In genomic region chr14:50059773-50060629, GRCh38 we compare ENCODE assay signal across 9 cellular contexts. TPM values are rescaled to one million over a fixed set of nuclear protein-coding genes. Genes with fewer than 3 reads are reported as not detected.
DNase-seq lines count a peak whose midpoint lies in the region; ATAC-seq, FAIRE-seq and TF ChIP-seq lines count a peak whose summit lies in the region.
"Had no signal": no experiment of that assay in that cellular context is flagged by ENCODE, and none has a peak within 500 bp of the region (broad histone marks: within the 10 kb centered on the region; RNA-seq: fewer than 3 reads in every experiment).

No MANE protein-coding gene starts in this region.

- peaks cover 3% of the 10 kb centered on the region for H3K9me1 ChIP-seq in K562 (ENCODE audit: control insufficient read depth, insufficient read depth, low read length)

- intact Hi-C loops in A673 (cut with micrococcal nuclease; ENCODE audit: unreplicated experiment), result loop anchor here (2.0 to 5.0 kb wide), 2 partner anchors 165 to 472 kb away; partner anchors contain the start of gene MAP4K5
- intact Hi-C loops in K562 (cut with micrococcal nuclease), result loop anchor here (2.0 to 5.0 kb wide), 3 partner anchors 58 to 197 kb away; no protein-coding TSS in a partner anchor

- H3K4me1 Mint-ChIP-seq in HFFc6 (ENCODE audit: low read depth), result peaks cover 50% of the 10 kb centered on the region

- peaks cover 42% of the 10 kb centered on the region for H3K4me1 ChIP-seq in A673 (ENCODE audit: insufficient read depth, low read length, poor library complexity, severe bottlenecking)
- peaks cover 39 to 64% of the 10 kb centered on the region in 2 experiments for H3K4me1 ChIP-seq in K562 (replicated peaks in 1 of 2; ENCODE audit: control insufficient read depth in 2 of 2, insufficient read depth in 2 of 2, low read length in 2 of 2)
- peaks cover 15 to 16% of the 10 kb centered on the region in 2 donors for H3K4me1 ChIP-seq in muscle layer of duodenum (ENCODE audit: control insufficient read depth in 1 of 2, insufficient read depth in 2 of 2, low read length in 2 of 2)

- FAIRE-seq in K562 (lab: Jason Lieb, UNC), result no peak

- H3K4me3 Mint-ChIP-seq in HFFc6, result peak overlapping the region; percentile 76

- no peaks in the 10 kb centered on the region for H3K36me3 Mint-ChIP-seq in HFFc6 (ENCODE audit: low read depth)

- TF ChIP-seq EP300 in K562 (IDR thresholded peaks at IDR 0.05; ENCODE audit: low read length), result no peak

- POLR2A ChIA-PET in A673 (lab: Charles Lee; ENCODE audit: low non-redundant PET) (no interaction called here), K562 (lab: Yijun Ruan, JAX) (no interaction called here)

- peak overlapping the region; percentile 60 to 64; a peak in 1 of 4 replicates for H3K9ac ChIP-seq in K562 (ENCODE audit: insufficient read depth in 1 of 2, low read depth in 2 of 2, low read length in 2 of 2)

- CTCF ChIA-PET in A673 (lab: Charles Lee) (interaction anchor here (2.3 kb wide), 1 partner anchor 198 kb away, joined by 12 read pairs; no protein-coding TSS in a partner anchor), K562 (lab: Yijun Ruan, JAX; ENCODE audit: low intra/inter-chr PET ratio) (no interaction called here)

- no peaks in the 10 kb centered on the region for H3K27me3 ChIP-seq in A673 (replicated peaks; ENCODE audit: insufficient read depth, low read depth, low read length, poor library complexity)
- H3K27me3 ChIP-seq in K562 (ENCODE audit: control insufficient read depth in 2 of 2, insufficient read depth in 2 of 2, low read length in 2 of 2), result no peaks in the 10 kb centered on the region
- H3K27me3 ChIP-seq in muscle layer of duodenum (ENCODE audit: low read depth, low read length), result no peaks in the 10 kb centered on the region

- DNase-seq in A673 (ENCODE audit: low spot score) (peak; percentile 39), HFFc6 (no peak), K562 (ENCODE audit: extremely low read depth in 1 of 4, low spot score in 3 of 4) (no peak)
- DNase-seq in effector CD4-positive, alpha-beta T cell, result no peak
- DNase-seq: NCI-H345 had no signal

- H3K27ac Mint-ChIP-seq in HFFc6, result peak overlapping the region; percentile 94

- H3K36me3 ChIP-seq in A673 (ENCODE audit: insufficient read depth, low read length, poor library complexity, severe bottlenecking) (no peaks in the 10 kb centered on the region), K562 (ENCODE audit: control insufficient read depth, insufficient read depth, low read length) (no peaks in the 10 kb centered on the region), muscle layer of duodenum (ENCODE audit: control insufficient read depth in 1 of 2, insufficient read depth in 2 of 2, low read length in 2 of 2) (no peaks in the 10 kb centered on the region)

- in situ Hi-C loops in K562 (cut with MboI), result no loop called here

- TF ChIP-seq POLR2A in K562 (conservative IDR thresholded peaks at IDR 0.05), result no peak

- H4K20me1 ChIP-seq in K562 (replicated peaks; ENCODE audit: control insufficient read depth, insufficient read depth, low read length), result no peaks in the 10 kb centered on the region

- 66% methylated on average over 8 of the region's 12 CpGs for WGBS in K562 (ENCODE audit: insufficient coverage, low coverage, missing lambda C conversion rate)

- BruUV-seq in A673 (replicated peaks; lab: Mats Ljungman, UMichigan) (no TSS peak), K562 (replicated peaks; lab: Mats Ljungman, UMichigan) (no TSS peak)

- H3K27me3 Mint-ChIP-seq in HFFc6 (ENCODE audit: insufficient read depth), result no peaks in the 10 kb centered on the region

- peak overlapping the region; percentile 42; the same call in 1 of the 2 replicates for H3K4me2 ChIP-seq in K562 (ENCODE audit: insufficient read depth, low read length)

- ATAC-seq in K562 (no peak), HG03045 (IDR thresholded peaks at IDR 0.05; ENCODE audit: unreplicated experiment) (no peak), HG02678 (IDR thresholded peaks at IDR 0.05; ENCODE audit: unreplicated experiment) (no peak), HG03196 (IDR thresholded peaks at IDR 0.05; ENCODE audit: unreplicated experiment) (no peak)

- peak overlapping the region; percentile 47 for H2AFZ ChIP-seq in K562 (ENCODE audit: low read depth, low read length)

- H3K27ac ChIP-seq in A673 (ENCODE audit: low read depth, low read length, poor library complexity, severe bottlenecking) (peak overlapping the region; percentile 93), K562 (ENCODE audit: extremely low read depth, low read depth, low read length) (peak overlapping the region; percentile 90), muscle layer of duodenum (ENCODE audit: low read length) (peak overlapping the region; percentile 78)

- TF ChIP-seq CTCF in A673 (conservative IDR thresholded peaks at IDR 0.05; ENCODE audit: low read depth, low read length) (no peak), HFFc6 (IDR thresholded peaks at IDR 0.05) (no peak), K562 (IDR thresholded peaks at IDR 0.05 in 2 of 3, conservative IDR thresholded peaks at IDR 0.05 in 1 of 3; ENCODE audit: insufficient read depth in 2 of 3, low read depth in 1 of 3, low read length in 3 of 3) (no peak)

- no peaks in the 10 kb centered on the region for H3K9me3 ChIP-seq in A673 (ENCODE audit: low read depth, low read length, poor library complexity, severe bottlenecking)
- H3K9me3 ChIP-seq in K562 (replicated peaks; ENCODE audit: control insufficient read depth, insufficient read depth, low read depth, low read length), result no peaks in the 10 kb centered on the region
- H3K9me3 ChIP-seq in muscle layer of duodenum (ENCODE audit: control insufficient read depth in 1 of 2, low read length in 2 of 2), result no peaks in the 10 kb centered on the region

- TF ChIP-seq RAD21 in K562 (CRISPR knock-in tag; conservative IDR thresholded peaks at IDR 0.05 in 1 of 2, IDR thresholded peaks at IDR 0.05 in 1 of 2), result no peak

- no peak overlapping the region for H3K4me3 ChIP-seq in A673 (ENCODE audit: low read depth, low read length, poor library complexity, severe bottlenecking)
- no peak overlapping the region for H3K4me3 ChIP-seq in K562
- no peak overlapping the region for H3K4me3 ChIP-seq in muscle layer of duodenum (ENCODE audit: low read depth in 1 of 2, low read length in 2 of 2)

- H3K9me3 Mint-ChIP-seq in HFFc6, result no peaks in the 10 kb centered on the region

- no peaks in the 10 kb centered on the region for H3K79me2 ChIP-seq in K562 (ENCODE audit: control insufficient read depth, insufficient read depth, low read length)

TF ChIP-seq in K562, 482 proteins besides CTCF, POLR2A, EP300 and RAD21 (continues in another document):
- no peak for TF ChIP-seq BACH1 (tag; IDR thresholded peaks at IDR 0.05)
- no peak for TF ChIP-seq ZNF740 (CRISPR knock-in tag; IDR thresholded peaks at IDR 0.05)
- TF ChIP-seq ZNF740 (tag; IDR thresholded peaks at IDR 0.05), result no peak
- TF ChIP-seq HDAC2 (IDR thresholded peaks at IDR 0.05), result no peak
- TF ChIP-seq ESRRA (IDR thresholded peaks at IDR 0.05; ENCODE audit: borderline replicate concordance, low read depth), result no peak
- no peak for TF ChIP-seq ZC3H8 (IDR thresholded peaks at IDR 0.05)
- no peak for TF ChIP-seq SNRNP70 (optimal IDR thresholded peaks at IDR 0.05; ENCODE audit: low read depth, low read length)
- TF ChIP-seq NFE2L1 (tag; IDR thresholded peaks at IDR 0.05; ENCODE audit: borderline replicate concordance, low read depth), result no peak
- no peak for TF ChIP-seq TCF7L2 (IDR thresholded peaks at IDR 0.05; ENCODE audit: low read depth, low read length)
- no peak for TF ChIP-seq TAF15 (IDR thresholded peaks at IDR 0.05; ENCODE audit: low read depth, low read length)

RNA-seq across cellular contexts. Expression of gene VCPKMT, which starts 56.4 kb away (rescaled TPM):
- total RNA-seq in A673 (2021), result 11.9 and 14.3 TPM in 2 replicates
- 1 to 10 TPM; 4.6 to 6.2 (median 5.4) TPM for total RNA-seq in HFFc6 (2021; fragmentation: NEBNext Ultra II Directional; extraction: Animal tissue kit (Norgen Biotek cat#: 25700))
- total RNA-seq in K562 (2011; cell fraction: chromatin; rRNA removed; ENCODE audit: low replicate concordance), result 10.2 and 16.7 TPM in 2 replicates
- 7.7 and 8.9 TPM in 2 replicates for total RNA-seq in K562 (2011; cell fraction: nucleolus; rRNA removed)
- total RNA-seq in K562 (2011; cell fraction: nucleoplasm; rRNA removed), result 11.4 and 14.4 TPM in 2 replicates
- 3.7 and 5.1 TPM in 2 replicates for total RNA-seq in K562 (2014; rRNA removed)
- total RNA-seq in K562 (2014; rRNA removed; fragmentation: Illumina TruSeq; extraction: Trizol), result 6.9 and 7.2 TPM in 2 replicates
- total RNA-seq in K562 (2015; rRNA removed; fragmentation: Illumina TruSeq; extraction: Trizol), result 6.3 and 6.7 TPM in 2 replicates
- 7.1 and 7.4 TPM in 2 replicates for total RNA-seq in K562 (2021)
- polyA plus RNA-seq in K562 (2011; rRNA removed), result 5.8 and 6.8 TPM in 2 replicates
- 2.1 and 2.6 TPM in 2 replicates for polyA plus RNA-seq in K562 (2011; cell fraction: cytosol; rRNA removed)
- polyA plus RNA-seq in K562 (2011; cell fraction: nucleus; rRNA removed), result 11.1 and 13.5 TPM in 2 replicates
- 4.6 and 5.0 TPM in 2 replicates for polyA plus RNA-seq in K562 (2012)
- 5.0 TPM in 2 replicates for polyA plus RNA-seq in K562 (2014; fragmentation: Illumina TruSeq; extraction: Trizol)
- polyA plus RNA-seq in K562 (2014; fragmentation: Nextera tagmentation; extraction: Ambion mirVana), result 1 to 10 TPM; 2.7 to 3.6 TPM
- 7.8 and 10.0 TPM in 2 replicates for polyA plus RNA-seq in K562 (2014; rRNA removed)
- polyA minus RNA-seq in K562 (2011; rRNA and poly(A)+ RNA removed), result 2.3 and 3.5 TPM in 2 replicates
- polyA minus RNA-seq in K562 (2011; cell fraction: cytosol; rRNA and poly(A)+ RNA removed), result 1.8 and 7.5 TPM in 2 replicates
- polyA minus RNA-seq in K562 (2011; cell fraction: nucleus; rRNA and poly(A)+ RNA removed), result 6.1 and 8.9 TPM in 2 replicates
